ENCODE assay signal across 8 cellular contexts in the genomic region with DNA sequence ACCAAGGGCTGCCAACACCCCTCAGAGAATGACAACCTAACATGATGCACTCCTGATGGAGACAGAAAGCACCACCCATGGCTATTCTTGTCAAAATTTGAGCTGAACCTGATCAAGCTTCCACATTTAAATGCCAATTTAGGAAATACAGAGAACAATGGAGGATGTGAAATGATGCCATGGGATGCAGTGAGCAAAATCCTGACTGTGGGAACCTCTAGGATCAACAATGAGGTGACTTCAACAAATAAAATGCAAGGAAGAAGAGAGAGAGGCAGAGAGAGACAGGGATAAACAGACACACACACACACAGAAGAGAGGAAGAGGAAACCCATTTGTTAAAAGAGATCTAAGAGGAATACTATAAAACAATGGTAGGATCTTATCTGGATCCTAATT.
"Had no signal": no experiment of that assay in that cellular context is flagged by ENCODE, and none has a peak within 500 bp of the region (broad histone marks: within the 10 kb centered on the region; RNA-seq: fewer than 3 reads in every experiment).

No MANE protein-coding gene starts in this region.

- H3K4me3 Mint-ChIP-seq: HFFc6 had no signal

- H2AFZ ChIP-seq: GM23248 had no signal

- H3K4me1 ChIP-seq: HAP-1 had no signal

- H3K9me3 Mint-ChIP-seq: HFFc6 had no signal

- H3K9me3 ChIP-seq: HAP-1 had no signal

- H3K4me3 ChIP-seq: GM23248, HAP-1 had no signal

- FAIRE-seq: HTR-8/SVneo had no signal

- H3K9ac ChIP-seq: GM23248 had no signal

- H3K27ac Mint-ChIP-seq: HFFc6 had no signal

- ATAC-seq: HCT116 had no signal

- DNase-seq: GM23248, GOT3, H7, HFFc6, IMR-90 had no signal

- H3K27ac ChIP-seq: GM23248 had no signal
